8 cellular contexts compared by ENCODE assay signal in the genomic region with DNA sequence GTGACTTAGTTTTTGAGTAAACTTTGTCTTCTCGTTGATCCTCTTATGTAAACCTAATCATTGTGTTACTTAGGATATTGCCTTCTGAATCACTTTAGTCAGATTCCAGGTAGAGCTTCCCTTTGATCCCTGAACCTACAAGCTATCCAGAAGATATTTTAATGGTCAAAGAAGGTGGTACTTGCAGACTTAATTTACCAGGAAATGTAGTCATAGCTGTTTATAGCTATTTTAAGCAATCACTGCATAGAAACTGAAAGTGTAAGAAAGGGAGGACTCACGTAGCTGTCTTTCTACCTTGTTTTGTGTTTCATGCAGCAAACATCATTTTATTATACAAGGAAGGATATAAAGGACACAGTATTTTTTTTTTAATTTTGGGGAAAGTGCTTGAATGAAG.
A peak's percentile ranks its signal among the peaks of the same experiment; 100 is the strongest.
DNase-seq lines count a peak whose midpoint lies in the region; ATAC-seq and TF ChIP-seq lines count a peak whose summit lies in the region.

No MANE protein-coding gene starts in this region.

- peak; percentile 47 for DNase-seq in GM13977 (ENCODE audit: low spot score)
- peak; percentile 67 for DNase-seq in NAMALWA (ENCODE audit: low spot score)
- DNase-seq in left ventricle myocardium superior: no peak
- no peak for DNase-seq in stimulated activated CD8-positive, alpha-beta memory T cell treated with anti-CD3 and anti-CD28 coated beads, Interleukin-4, amount 100 ng/mL, for 48 hours
- no peak for DNase-seq in stimulated activated CD4-positive, alpha-beta T cell treated with anti-CD3 and anti-CD28 coated beads, Interleukin-4, amount 100 ng/mL, for 1 hour
- no peak for DNase-seq in SIG-M5 treated with dmso at 0.1 percent for 504 hours (lab: John Stamatoyannopoulos, UW; ENCODE audit: unreplicated experiment)
- no peak for DNase-seq in ovary

- intact Hi-C loops in left ventricle myocardium superior (cut with micrococcal nuclease) (no loop called here), ovary (cut with DNase I) (no loop called here)

- no peak for TF ChIP-seq EP300 in ovary (IDR thresholded peaks at IDR 0.05)

- H3K9me3 ChIP-seq in ovary: no peaks in the 10 kb centered on the region

- no peak overlapping the region for H3K27ac ChIP-seq in ovary

- TF ChIP-seq POLR2A in ovary (IDR thresholded peaks at IDR 0.05): no peak

- ATAC-seq in GM21619 (IDR thresholded peaks at IDR 0.05; ENCODE audit: unreplicated experiment): peak; percentile 94
- peak; percentile 51 for ATAC-seq in left ventricle myocardium superior

- no peak for TF ChIP-seq CTCF in GM13977 (IDR thresholded peaks at IDR 0.05; ENCODE audit: extremely low read depth, insufficient read depth, missing control alignments)
- TF ChIP-seq CTCF in ovary (IDR thresholded peaks at IDR 0.05): no peak

- 11 to 40% (median 22%) methylated on average over 2 of the region's 2 CpGs for WGBS in ovary, 3 donors

- no peaks in the 10 kb centered on the region for H3K27me3 ChIP-seq in ovary

- H3K4me3 ChIP-seq in ovary: no peak overlapping the region

- peaks cover 11% of the 10 kb centered on the region for H3K4me1 ChIP-seq in ovary (ENCODE audit: insufficient read depth)

- in situ Hi-C loops in GM13977 (cut with MboI; ENCODE audit: low pct_unique_long_range_greater_than_20kb, low sequenced_read_pairs, unreplicated experiment): no loop called here

- no peaks in the 10 kb centered on the region for H3K36me3 ChIP-seq in ovary

Comparison
In these comparisons a context has a peak if more than half of its experiments do, and no peak if none do; other contexts are left out.
1. DNase-seq: peak in GM13977 (single experiment) and NAMALWA (single experiment); none in left ventricle myocardium superior (single experiment), stimulated activated CD8-positive, alpha-beta memory T cell treated with anti-CD3 and anti-CD28 coated beads, Interleukin-4, amount 100 ng/mL, for 48 hours (single experiment), stimulated activated CD4-positive, alpha-beta T cell treated with anti-CD3 and anti-CD28 coated beads, Interleukin-4, amount 100 ng/mL, for 1 hour (single experiment), SIG-M5 treated with dmso at 0.1 percent for 504 hours (single experiment) and ovary (0 of 5).